Comparison of ENCODE assay signal across 3 cellular contexts in the genomic region with DNA sequence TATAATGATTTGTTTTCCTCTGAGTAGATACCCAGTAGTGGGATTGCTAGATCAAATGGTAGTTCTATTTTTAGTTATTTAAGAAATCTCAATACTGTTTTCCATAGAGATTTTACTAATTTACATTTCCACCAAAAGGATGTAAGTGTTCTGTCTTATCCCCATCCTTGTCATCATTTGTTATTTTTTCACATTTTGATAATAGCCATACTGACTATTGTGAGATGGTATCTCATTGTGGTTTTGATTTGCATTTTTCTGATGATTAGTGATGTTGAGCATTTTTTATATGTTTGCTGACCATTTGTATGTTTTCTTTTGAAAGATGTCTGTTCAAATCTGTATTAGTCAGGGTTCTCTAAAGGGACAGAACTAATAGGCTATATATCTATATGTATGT.
"Had no signal": no experiment of that assay in that cellular context is flagged by ENCODE, and none has a peak within 500 bp of the region (broad histone marks: within the 10 kb centered on the region; RNA-seq: fewer than 3 reads in every experiment).

No MANE protein-coding gene starts in this region.

- H3K4me3 ChIP-seq: GM12878 had no signal

- ATAC-seq: GM12878 had no signal

- DNase-seq: GDM1, GF-D8 had no signal
